17 cellular contexts compared by ENCODE assay signal in genomic region chr10:15334650-15335323, GRCh38. TPM values are rescaled to one million over a fixed set of nuclear protein-coding genes. Genes with fewer than 3 reads are reported as not detected.
DNase-seq lines count a peak whose midpoint lies in the region; ATAC-seq, FAIRE-seq and TF ChIP-seq lines count a peak whose summit lies in the region.
"Had no signal": no experiment of that assay in that cellular context is flagged by ENCODE, and none has a peak within 500 bp of the region (broad histone marks: within the 10 kb centered on the region; RNA-seq: fewer than 3 reads in every experiment).

No MANE protein-coding gene starts in this region.

- H3K27ac Mint-ChIP-seq in neural crest cell (ENCODE audit: unreplicated experiment) (peak overlapping the region; percentile 12), T-cell (no peak overlapping the region)

- H3K4me1 ChIP-seq in adipocyte (ENCODE audit: control insufficient read depth, insufficient read depth, low read length) (peaks cover 7% of the 10 kb centered on the region), kidney (ENCODE audit: control insufficient read depth in 1 of 2, insufficient read depth in 1 of 2, low read depth in 1 of 2, low read length in 2 of 2) (peaks cover 5 to 18% of the 10 kb centered on the region in 2 donors)

- H3K4me1 Mint-ChIP-seq in neural crest cell (peaks cover 20% of the 10 kb centered on the region), T-cell (no peaks in the 10 kb centered on the region)

- H3K27me3 Mint-ChIP-seq in neural crest cell (ENCODE audit: low read depth) (no peaks in the 10 kb centered on the region), T-cell (peaks cover 0 to 4% of the 10 kb centered on the region in 2 donors)

- FAIRE-seq in kidney (lab: Jason Lieb, UNC): no peak

- H3K4me3 ChIP-seq in adipocyte (ENCODE audit: low read length) (peak overlapping the region; percentile 24), kidney (ENCODE audit: low read length in 2 of 2) (peak overlapping the region in 1 of 2 donors; percentile 19)
- H3K4me3 ChIP-seq: BLaER1 treated with 17β-estradiol and CSF1 and Interleukin-3, amounts not matched to agents 10 nM and 100 nM; HAP-1 had no signal

- POLR2A ChIA-PET in T-cell (lab: Charles Lee): no interaction called here

- H3K27me3 ChIP-seq in adipocyte (replicated peaks; ENCODE audit: control insufficient read depth, insufficient read depth, low read length): no peaks in the 10 kb centered on the region
- H3K27me3 ChIP-seq: BLaER1 treated with 17β-estradiol and CSF1 and Interleukin-3, amounts not matched to agents 10 nM and 100 nM had no signal

- H3K27ac ChIP-seq in kidney (ENCODE audit: low read depth in 2 of 2, low read length in 2 of 2): peak overlapping the region; percentile 65 to 76
- H3K27ac ChIP-seq: BLaER1 treated with 17β-estradiol and CSF1 and Interleukin-3, amounts not matched to agents 10 nM and 100 nM had no signal

- H3K36me3 Mint-ChIP-seq in neural crest cell (ENCODE audit: low read depth): peaks cover 2% of the 10 kb centered on the region
- H3K36me3 Mint-ChIP-seq in T-cell: no peaks in the 10 kb centered on the region

- peak overlapping the region; percentile 2 for H3K9ac ChIP-seq in adipocyte (ENCODE audit: low read length)
- peak overlapping the region in 1 of 2 donors; percentile 3 for H3K9ac ChIP-seq in kidney (ENCODE audit: low read length in 2 of 2)
- H3K9ac ChIP-seq: BLaER1 treated with 17β-estradiol and CSF1 and Interleukin-3, amounts not matched to agents 10 nM and 100 nM had no signal

- intact Hi-C loops in kidney (cut with DNase I): no loop called here

- H3K4me3 Mint-ChIP-seq in neural crest cell (no peak overlapping the region), T-cell (no peak overlapping the region)

- CTCF ChIA-PET in T-cell (lab: Charles Lee): no interaction called here

- no peaks in the 10 kb centered on the region for H3K36me3 ChIP-seq in adipocyte (ENCODE audit: control insufficient read depth, insufficient read depth, low read length, severe bottlenecking)
- no peaks in the 10 kb centered on the region for H3K36me3 ChIP-seq in kidney (ENCODE audit: control insufficient read depth in 1 of 2, insufficient read depth in 2 of 2, low read length in 2 of 2)
- H3K36me3 ChIP-seq: HAP-1 had no signal

- peak; percentile 40 for ATAC-seq in GM18909 (IDR thresholded peaks at IDR 0.05; ENCODE audit: poor library complexity, unreplicated experiment)
- ATAC-seq in T-cell (replicated peaks in 1 of 4): no peak
- ATAC-seq: Panc1 had no signal

- DNase-seq in adipocyte (ENCODE audit: low read depth) (no peak), kidney (no peak), neural crest cell (ENCODE audit: low read depth, low spot score) (no peak), NK-92 (lab: John Stamatoyannopoulos, UW; ENCODE audit: unreplicated experiment) (no peak), T-cell (no peak)
- no peak for DNase-seq in activated CD8-positive, alpha-beta memory T cell treated with anti-CD3 and anti-CD28 coated beads for 24 hours
- no peak for DNase-seq in stimulated activated naive CD4-positive, alpha-beta T cell (lab: John Stamatoyannopoulos, UW)
- DNase-seq: DMS79 treated with DMSO at 0.1 percent for 48 hours, KBM-7, NCI-H1436, NCI-H2227 treated with DMSO at 0.1 percent for 48 hours, NCI-H524, Right ventricle myocardium superior had no signal

- H3K9me3 Mint-ChIP-seq in neural crest cell (no peaks in the 10 kb centered on the region), T-cell (no peaks in the 10 kb centered on the region)

- H3K9me3 ChIP-seq in adipocyte (ENCODE audit: control insufficient read depth, low read length): no peaks in the 10 kb centered on the region
- H3K9me3 ChIP-seq in kidney (ENCODE audit: control insufficient read depth in 1 of 2, low read length in 2 of 2): no peaks in the 10 kb centered on the region
- H3K9me3 ChIP-seq: BLaER1 treated with 17β-estradiol and CSF1 and Interleukin-3, amounts not matched to agents 10 nM and 100 nM; HAP-1 had no signal

- TF ChIP-seq CTCF in kidney (IDR thresholded peaks at IDR 0.05; ENCODE audit: borderline replicate concordance, extremely low read depth, insufficient read depth) (no peak), neural crest cell (conservative IDR thresholded peaks at IDR 0.05) (no peak)

RNA-seq across cellular contexts. Expression of gene FAM171A1, which starts 36.3 kb away (rescaled TPM):
- total RNA-seq in kidney (53.0 TPM), neural crest cell (64.2 and 70.4 TPM in 2 replicates), T-cell (1 to 10 TPM; 4.6 to 8.6 (median 7.2) TPM)
- polyA plus RNA-seq in kidney (ENCODE audit: insufficient read depth, low read depth, low replicate concordance): 30.4 TPM
